Comparison of ENCODE assay signal across 16 cellular contexts in the genomic region with DNA sequence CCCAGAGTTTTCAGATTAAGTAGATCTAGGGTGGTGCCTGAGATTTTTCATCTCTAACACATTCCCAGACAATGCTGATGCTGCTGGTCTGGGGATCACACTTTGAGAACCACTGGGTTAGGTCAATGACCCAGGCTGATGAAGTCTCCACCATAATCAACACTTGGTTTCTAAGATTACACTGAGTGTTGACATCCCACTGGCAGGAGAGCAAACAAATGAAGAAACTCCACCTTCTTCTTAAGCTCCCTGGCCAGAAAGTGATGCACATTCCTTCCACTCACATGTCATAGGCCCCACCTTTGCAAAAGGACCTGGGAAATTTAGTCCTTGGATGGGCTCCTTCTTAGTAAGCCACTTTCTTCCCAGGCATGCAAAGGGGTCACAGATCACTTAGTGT. TPM values are rescaled to one million over a fixed set of nuclear protein-coding genes. Genes with fewer than 3 reads are reported as not detected.
DNase-seq lines count a peak whose midpoint lies in the region; ATAC-seq and TF ChIP-seq lines count a peak whose summit lies in the region.
"Had no signal": no experiment of that assay in that cellular context is flagged by ENCODE, and none has a peak within 500 bp of the region (broad histone marks: within the 10 kb centered on the region; RNA-seq: fewer than 3 reads in every experiment).

No MANE protein-coding gene starts in this region.

- no peak overlapping the region for H3K4me3 ChIP-seq in psoas muscle
- H3K4me3 ChIP-seq in ascending aorta = no peak overlapping the region
- H3K4me3 ChIP-seq: A549, GM23338 had no signal

- intact Hi-C loops in psoas muscle (cut with DNase I) (no loop called here), ascending aorta (cut with DNase I) (no loop called here)

- H3K27ac ChIP-seq in psoas muscle (no peak overlapping the region), ascending aorta (no peak overlapping the region)
- H3K27ac ChIP-seq: 22Rv1, A549, C4-2B had no signal

- ATAC-seq in psoas muscle = peak in 3 of 4 donors; percentile 64 to 84 (median 82)
- ATAC-seq: A549, GM23338 had no signal

- no peaks in the 10 kb centered on the region for H3K27me3 ChIP-seq in psoas muscle (ENCODE audit: insufficient read depth in 3 of 3, low read length in 2 of 3)
- no peaks in the 10 kb centered on the region for H3K27me3 ChIP-seq in ascending aorta

- peak; percentile 10 for DNase-seq in SIG-M5 treated with dmso at 0.1 percent for 504 hours (lab: John Stamatoyannopoulos, UW; ENCODE audit: unreplicated experiment)
- no peak for DNase-seq in SIG-M5 (lab: John Stamatoyannopoulos, UW)
- peak; percentile 13 for DNase-seq in islet precursor cell
- no peak for DNase-seq in psoas muscle
- no peak for DNase-seq in retina
- no peak for DNase-seq in T-helper 2 cell
- no peak for DNase-seq in ascending aorta (ENCODE audit: low spot score in 2 of 2)
- DNase-seq: AML-193; CD4-positive, alpha-beta T cell; GDM1; HCEC 1CT had no signal

- H3K9me3 ChIP-seq in psoas muscle = no peaks in the 10 kb centered on the region
- no peaks in the 10 kb centered on the region for H3K9me3 ChIP-seq in ascending aorta
- H3K9me3 ChIP-seq: A549, Caco-2 had no signal

- no peaks in the 10 kb centered on the region for H3K4me1 ChIP-seq in psoas muscle
- peaks cover 0 to 6% of the 10 kb centered on the region in 2 donors for H3K4me1 ChIP-seq in ascending aorta
- H3K4me1 ChIP-seq: A549, Caco-2 had no signal

- H3K36me3 ChIP-seq in psoas muscle (ENCODE audit: insufficient read depth in 1 of 2, low read depth in 1 of 2) (no peaks in the 10 kb centered on the region), ascending aorta (no peaks in the 10 kb centered on the region)

- TF ChIP-seq CTCF in psoas muscle (IDR thresholded peaks at IDR 0.05) = no peak
- no peak for TF ChIP-seq CTCF in ascending aorta (IDR thresholded peaks at IDR 0.05)

RNA-seq across cellular contexts. Expression of gene MAFB, which starts 53.0 kb away (rescaled TPM):
- total RNA-seq in psoas muscle = 10 to 100 TPM in 2 of 4 donors, 1 to 10 TPM in 2; 6.1 to 63.2 (median 33.4) TPM
- 10 to 100 TPM in 2 of 3 donors, 1 to 10 TPM in 1; 4.7 to 14.1 (median 11.0) TPM for polyA plus RNA-seq in psoas muscle
- total RNA-seq in ascending aorta = 84.6 TPM

Comparison
In these comparisons a context has a peak if more than half of its experiments do, and no peak if none do; other contexts are left out.
1. DNase-seq: peak in SIG-M5 treated with dmso at 0.1 percent for 504 hours (single experiment) and islet precursor cell (single experiment); none in SIG-M5 (single experiment), psoas muscle (0 of 2), retina (single experiment), T-helper 2 cell (0 of 5) and ascending aorta (0 of 2).